17 cellular contexts compared by ENCODE assay signal in genomic region chr19:47065242-47065641, GRCh38. TPM values are rescaled to one million over a fixed set of nuclear protein-coding genes. Genes with fewer than 3 reads are reported as not detected.
A peak's percentile ranks its signal among the peaks of the same experiment; 100 is the strongest.
DNase-seq lines count a peak whose midpoint lies in the region; ATAC-seq and TF ChIP-seq lines count a peak whose summit lies in the region.
"Had no signal": no experiment of that assay in that cellular context is flagged by ENCODE, and none has a peak within 500 bp of the region (broad histone marks: within the 10 kb centered on the region; RNA-seq: fewer than 3 reads in every experiment).

No MANE protein-coding gene starts in this region.

- H3K27ac Mint-ChIP-seq in Caco-2 (ENCODE audit: unreplicated experiment): peak overlapping the region; percentile 92
- H3K27ac Mint-ChIP-seq: CD14-positive monocyte; CD8-positive, alpha-beta T cell had no signal

- no peaks in the 10 kb centered on the region for H3K27me3 ChIP-seq in Caco-2 (replicated peaks; ENCODE audit: control insufficient read depth, insufficient read depth, low read length)
- no peaks in the 10 kb centered on the region for H3K27me3 ChIP-seq in ectodermal cell (ENCODE audit: control insufficient read depth, insufficient read depth, low read length, poor library complexity, severe bottlenecking)
- no peaks in the 10 kb centered on the region for H3K27me3 ChIP-seq in neuronal stem cell (ENCODE audit: control insufficient read depth in 3 of 3, insufficient read depth in 3 of 3, low read depth in 1 of 3, low read length in 3 of 3)

- H3K36me3 ChIP-seq in Caco-2 (ENCODE audit: control insufficient read depth, insufficient read depth, low read length) (peaks cover 1% of the 10 kb centered on the region), ectodermal cell (ENCODE audit: control insufficient read depth, insufficient read depth, low read length) (peaks cover 33% of the 10 kb centered on the region), neuronal stem cell (replicated peaks in 1 of 2; ENCODE audit: control insufficient read depth in 2 of 2, insufficient read depth in 2 of 2, low read length in 2 of 2) (peaks cover 40 to 71% of the 10 kb centered on the region in 2 donors)

- peaks cover 26% of the 10 kb centered on the region for H3K4me1 Mint-ChIP-seq in Caco-2 (ENCODE audit: low read depth, unreplicated experiment)
- H3K4me1 Mint-ChIP-seq: CD14-positive monocyte had no signal

- intact Hi-C loops in Caco-2 (cut with micrococcal nuclease; ENCODE audit: unreplicated experiment) (no loop called here), left colon (cut with DNase I, micrococcal nuclease) (no loop called here)

- H3K18ac ChIP-seq in neuronal stem cell (ENCODE audit: low read length): no peak overlapping the region

- H2AK5ac ChIP-seq in neuronal stem cell (ENCODE audit: low read depth, low read length): no peak overlapping the region

- peaks cover 13% of the 10 kb centered on the region for H3K79me1 ChIP-seq in neuronal stem cell (ENCODE audit: low read depth, low read length)

- H3K23ac ChIP-seq in neuronal stem cell (ENCODE audit: low read depth, low read length, poor library complexity): no peak overlapping the region

- H3K4ac ChIP-seq in neuronal stem cell (ENCODE audit: low read length): no peak overlapping the region

- H3K9me3 ChIP-seq in Caco-2 (no peaks in the 10 kb centered on the region), ectodermal cell (ENCODE audit: control insufficient read depth, low read length) (no peaks in the 10 kb centered on the region), neuronal stem cell (replicated peaks in 1 of 2; ENCODE audit: control insufficient read depth in 2 of 2, insufficient read depth in 1 of 2, low read depth in 1 of 2, low read length in 2 of 2) (no peaks in the 10 kb centered on the region)

- CTCF ChIA-PET in Caco-2 (lab: Charles Lee): no interaction called here

- BruUV-seq in Caco-2 (replicated peaks; lab: Mats Ljungman, UMichigan): no TSS peak

- no peak for TF ChIP-seq CTCF in Caco-2 (IDR thresholded peaks at IDR 0.05; ENCODE audit: insufficient read depth in 1 of 2, low read depth in 1 of 2, low read length in 1 of 2, severe bottlenecking in 1 of 2, unreplicated experiment in 1 of 2)
- no peak for TF ChIP-seq CTCF in GM10266 (IDR thresholded peaks at IDR 0.05; ENCODE audit: control insufficient read depth, insufficient read depth, low read depth, missing control alignments)

- H2BK120ac ChIP-seq in neuronal stem cell (ENCODE audit: low read depth, low read length): no peak overlapping the region

- peak overlapping the region; percentile 39 for H4K91ac ChIP-seq in neuronal stem cell (ENCODE audit: low read depth, low read length, poor library complexity)

- H3K27me3 Mint-ChIP-seq in Caco-2 (ENCODE audit: insufficient read depth, unreplicated experiment): no peaks in the 10 kb centered on the region

- peaks cover 88% of the 10 kb centered on the region for H3K36me3 Mint-ChIP-seq in Caco-2 (ENCODE audit: insufficient read depth, unreplicated experiment)

- H4K8ac ChIP-seq in neuronal stem cell (ENCODE audit: low read depth, low read length): no peak overlapping the region

- peaks cover 26% of the 10 kb centered on the region for H3K4me1 ChIP-seq in Caco-2
- no peaks in the 10 kb centered on the region for H3K4me1 ChIP-seq in ectodermal cell (ENCODE audit: control insufficient read depth, insufficient read depth, low read length)
- H3K4me1 ChIP-seq in neuronal stem cell (ENCODE audit: control insufficient read depth in 2 of 2, insufficient read depth in 1 of 2, low read depth in 1 of 2, low read length in 2 of 2): peaks cover 0 to 7% of the 10 kb centered on the region in 2 donors

- WGBS in ectodermal cell, 2 experiments: 96 to 97% methylated on average over 11 of the region's 11 CpGs
- WGBS in neuronal stem cell (ENCODE audit: extremely low coverage in 2 of 2, insufficient read length in 2 of 2, insufficient replicate concordance in 1 of 2), 2 donors: no CpG with 5 or more reads among the region's 11 CpGs

- H3K4me2 ChIP-seq in neuronal stem cell (ENCODE audit: insufficient read depth, low read length, poor library complexity, severe bottlenecking): no peak overlapping the region

- no peak overlapping the region for H3K4me3 Mint-ChIP-seq in Caco-2 (ENCODE audit: unreplicated experiment)
- H3K4me3 Mint-ChIP-seq: CD14-positive monocyte; CD8-positive, alpha-beta T cell had no signal

- no peak overlapping the region for H2BK5ac ChIP-seq in neuronal stem cell (ENCODE audit: low read length)

- H3K9me3 Mint-ChIP-seq in Caco-2 (ENCODE audit: unreplicated experiment): peaks cover 9% of the 10 kb centered on the region
- H3K9me3 Mint-ChIP-seq: CD14-positive monocyte; CD8-positive, alpha-beta T cell had no signal

- POLR2A ChIA-PET in Caco-2 (lab: Charles Lee): no interaction called here

- ATAC-seq in GM19452 (IDR thresholded peaks at IDR 0.05; ENCODE audit: unreplicated experiment) (no peak), left colon (no peak)
- ATAC-seq: CD8-positive, alpha-beta T cell; GM12878; HCT116 had no signal

- H2BK12ac ChIP-seq in neuronal stem cell (ENCODE audit: low read length): no peak overlapping the region

- H3K9ac ChIP-seq in neuronal stem cell (ENCODE audit: low read depth, low read length, poor library complexity): no peak overlapping the region

- peak overlapping the region; percentile 36 for H3K27ac ChIP-seq in ectodermal cell (ENCODE audit: insufficient read depth, low read depth, low read length, poor library complexity, severe bottlenecking)
- peak overlapping the region; percentile 21 for H3K27ac ChIP-seq in neuronal stem cell (replicated peaks; ENCODE audit: low read length)
- H3K27ac ChIP-seq: 22Rv1, HL-60 had no signal

- H3K14ac ChIP-seq in neuronal stem cell (ENCODE audit: low read length): no peak overlapping the region

- no peak overlapping the region for H2AFZ ChIP-seq in neuronal stem cell (ENCODE audit: low read length)

- H2BK15ac ChIP-seq in neuronal stem cell (ENCODE audit: low read length): no peak overlapping the region

- H3K4me3 ChIP-seq in Caco-2 (ENCODE audit: low read depth, low read length) (no peak overlapping the region), ectodermal cell (ENCODE audit: insufficient read depth, low read depth, low read length) (no peak overlapping the region), neuronal stem cell (ENCODE audit: low read length in 2 of 2) (no peak overlapping the region)
- H3K4me3 ChIP-seq: GM12878 had no signal

- DNase-seq in DMS79 treated with DMSO at 0.1 percent for 48 hours (lab: John Stamatoyannopoulos, UW) (peak; percentile 16), DMS79 (lab: John Stamatoyannopoulos, UW) (no peak), Caco-2 (no peak), neuronal stem cell (ENCODE audit: low spot score) (no peak), GM10266 (ENCODE audit: extremely low spot score) (no peak), left colon (no peak)
- DNase-seq: CD8-positive, alpha-beta T cell; COR-L47; KBM-7 had no signal

RNA-seq across cellular contexts. Expression of gene TMEM160, which starts 16.8 kb away (rescaled TPM):
- total RNA-seq in Caco-2 (2022) (86.5 and 91.7 TPM in 2 replicates), left colon (10 to 100 TPM; 27.6 to 33.1 TPM)
- 23.4 TPM for polyA plus RNA-seq in ectodermal cell (2013, experiment 1 of 4)
- 23.7 TPM for polyA plus RNA-seq in ectodermal cell (2013, experiment 2 of 4)
- 43.2 TPM for polyA plus RNA-seq in ectodermal cell (2013, experiment 3 of 4)
- polyA plus RNA-seq in ectodermal cell (2013, experiment 4 of 4): 38.7 TPM
- 49.2 TPM for polyA plus RNA-seq in neuronal stem cell (2013, experiment 1 of 2)
- 45.0 TPM for polyA plus RNA-seq in neuronal stem cell (2013, experiment 2 of 2)

RNA-seq across cellular contexts. Expression of gene NPAS1, which starts 45.6 kb away (rescaled TPM):
- total RNA-seq in Caco-2 (2022) (1.8 and 2.8 TPM in 2 replicates), left colon (1 to 10 TPM in 1 of 2 donors, under 1 TPM in 1; 0.37 to 1.6 TPM)
- polyA plus RNA-seq in ectodermal cell (2013, experiment 1 of 4): 6.0 TPM
- 8.2 TPM for polyA plus RNA-seq in ectodermal cell (2013, experiment 2 of 4)
- polyA plus RNA-seq in ectodermal cell (2013, experiment 3 of 4): 5.7 TPM
- 6.0 TPM for polyA plus RNA-seq in ectodermal cell (2013, experiment 4 of 4)
- 4.9 TPM for polyA plus RNA-seq in neuronal stem cell (2013, experiment 1 of 2)
- 4.7 TPM for polyA plus RNA-seq in neuronal stem cell (2013, experiment 2 of 2)
- total RNA-seq: Daoy had no signal
- polyA plus RNA-seq: CD14-positive monocyte had no signal

RNA-seq across cellular contexts. Expression of gene ZC3H4, which starts 48.3 kb away (rescaled TPM):
- total RNA-seq in Caco-2 (2022) (70.3 and 77.7 TPM in 2 replicates), left colon (10 to 100 TPM; 45.8 to 47.0 TPM)
- 37.9 TPM for polyA plus RNA-seq in ectodermal cell (2013, experiment 1 of 4)
- 54.9 TPM for polyA plus RNA-seq in ectodermal cell (2013, experiment 2 of 4)
- 24.5 TPM for polyA plus RNA-seq in ectodermal cell (2013, experiment 3 of 4)
- polyA plus RNA-seq in ectodermal cell (2013, experiment 4 of 4): 23.8 TPM
- polyA plus RNA-seq in neuronal stem cell (2013, experiment 1 of 2): 19.2 TPM
- 19.1 TPM for polyA plus RNA-seq in neuronal stem cell (2013, experiment 2 of 2)
